Comparison of ENCODE assay signal across 35 cellular contexts in the genomic region with DNA sequence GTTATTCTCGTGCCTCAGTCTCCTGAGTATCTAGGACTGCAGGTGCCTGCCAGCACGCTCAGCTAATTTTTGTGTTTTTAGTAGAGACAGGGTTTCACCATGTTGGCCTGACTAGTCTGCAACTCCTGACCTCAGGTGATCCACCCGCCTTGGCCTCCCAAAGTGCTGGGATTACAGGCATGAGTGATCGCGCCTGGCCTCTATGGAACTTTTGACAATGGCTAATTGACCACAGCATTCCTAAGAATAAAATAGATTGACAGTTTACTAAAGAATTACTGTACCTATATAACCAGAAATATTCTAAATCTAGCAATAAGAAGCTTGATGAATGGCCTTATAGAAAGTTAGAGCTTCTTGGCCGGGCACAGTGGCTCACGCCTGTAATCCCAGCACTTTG. TPM values are rescaled to one million over a fixed set of nuclear protein-coding genes. Genes with fewer than 3 reads are reported as not detected.
"Had no signal": no experiment of that assay in that cellular context is flagged by ENCODE, and none has a peak within 500 bp of the region (broad histone marks: within the 10 kb centered on the region; RNA-seq: fewer than 3 reads in every experiment).

No MANE protein-coding gene starts in this region.

- H3K27me3 Mint-ChIP-seq: naive B cell; stimulated activated memory B cell treated with anti-CD40 and anti-IgM and Interleukin-4, amounts not matched to agents 10 μg/mL and 1 μg/mL and 100 μg/mL, for 72 hours; stimulated activated naive CD8-positive, alpha-beta T cell treated with anti-CD3 and anti-CD28 coated beads, Interleukin-15, amount 100 ng/mL, for 72 hours had no signal

- H3K27ac Mint-ChIP-seq: naive B cell; natural killer cell; nephron progenitor cell; neural progenitor cell; stimulated activated memory B cell treated with anti-CD40 and anti-IgM and Interleukin-4, amounts not matched to agents 10 μg/mL and 1 μg/mL and 100 μg/mL, for 72 hours; type B pancreatic cell had no signal

- H3K9ac ChIP-seq: neural progenitor cell, parathyroid adenoma had no signal

- H2AFZ ChIP-seq: neural progenitor cell, parathyroid adenoma had no signal

- H3K79me2 ChIP-seq: parathyroid adenoma had no signal

- H3K27ac ChIP-seq: left lung, lower lobe of right lung, neural progenitor cell, neutrophil, parathyroid adenoma, psoas muscle, right atrium auricular region, right lobe of liver, tibial nerve, vagina had no signal

- H3K4me2 ChIP-seq: neural progenitor cell, smooth muscle cell had no signal

- ATAC-seq: left colon; left lung; lower lobe of right lung; natural killer cell; psoas muscle; right lobe of liver; stimulated activated memory B cell treated with anti-CD40 and anti-IgM and Interleukin-4, amounts not matched to agents 10 μg/mL and 1 μg/mL and 100 μg/mL, for 72 hours; stimulated activated naive CD8-positive, alpha-beta T cell treated with anti-CD3 and anti-CD28 coated beads, Interleukin-15, amount 100 ng/mL, for 72 hours had no signal

- H3K4me1 Mint-ChIP-seq: naive B cell; natural killer cell; nephron progenitor cell; neural progenitor cell; stimulated activated memory B cell treated with anti-CD40 and anti-IgM and Interleukin-4, amounts not matched to agents 10 μg/mL and 1 μg/mL and 100 μg/mL, for 72 hours; stimulated activated naive CD8-positive, alpha-beta T cell treated with anti-CD3 and anti-CD28 coated beads, Interleukin-15, amount 100 ng/mL, for 72 hours had no signal

- H3K27me3 ChIP-seq: left lung, neural progenitor cell, neutrophil, right atrium auricular region, right lobe of liver, tibial nerve, vagina had no signal

- DNase-seq: hippocampal formation; kidney glomerular epithelial cell; left colon; left lung; lower lobe of right lung; mammary epithelial cell; mesenchymal stem cell; naive B cell; natural killer cell; nephron progenitor cell; occipital lobe; psoas muscle; right lobe of liver; stimulated activated CD4-positive, alpha-beta T cell treated with anti-CD3 and anti-CD28 coated beads, Interleukin-1b, Interleukin-23, amount 100 ng/mL, for 48 hours; stimulated activated CD4-positive, alpha-beta T cell treated with anti-CD3 and anti-CD28 coated beads, Interleukin-2, amount 100 ng/mL, for 48 hours; stimulated activated CD4-positive, alpha-beta T cell treated with anti-CD3 and anti-CD28 coated beads, Interleukin-4, amount 100 ng/mL, for 4 hours; stimulated activated CD8-positive, alpha-beta memory T cell treated with anti-CD3 and anti-CD28 coated beads, Interleukin-4, amount 100 ng/mL, for 48 hours; stimulated activated naive CD4-positive, alpha-beta T cell treated with Interleukin-2 at 50 U/mL for 16 hours; stimulated activated naive CD8-positive, alpha-beta T cell treated with anti-CD3 and anti-CD28 coated beads, Interleukin-15, amount 100 ng/mL, for 72 hours; substantia nigra had no signal

- H3K9me3 Mint-ChIP-seq: nephron progenitor cell; neural progenitor cell; stimulated activated memory B cell treated with anti-CD40 and anti-IgM and Interleukin-4, amounts not matched to agents 10 μg/mL and 1 μg/mL and 100 μg/mL, for 72 hours; stimulated activated naive CD8-positive, alpha-beta T cell treated with anti-CD3 and anti-CD28 coated beads, Interleukin-15, amount 100 ng/mL, for 72 hours had no signal

- H3K4me3 Mint-ChIP-seq: naive B cell; natural killer cell; nephron progenitor cell; neural progenitor cell; stimulated activated memory B cell treated with anti-CD40 and anti-IgM and Interleukin-4, amounts not matched to agents 10 μg/mL and 1 μg/mL and 100 μg/mL, for 72 hours; stimulated activated naive CD8-positive, alpha-beta T cell treated with anti-CD3 and anti-CD28 coated beads, Interleukin-15, amount 100 ng/mL, for 72 hours; type B pancreatic cell had no signal

- H3K36me3 Mint-ChIP-seq: naive B cell; natural killer cell; neural progenitor cell; stimulated activated memory B cell treated with anti-CD40 and anti-IgM and Interleukin-4, amounts not matched to agents 10 μg/mL and 1 μg/mL and 100 μg/mL, for 72 hours; type B pancreatic cell had no signal

- H3K4me1 ChIP-seq: left lung, lower lobe of right lung, neural progenitor cell, parathyroid adenoma, psoas muscle, right atrium auricular region, right lobe of liver, vagina had no signal

- H3K9me3 ChIP-seq: left lung, lower lobe of right lung, neutrophil, psoas muscle, right atrium auricular region, right lobe of liver, tibial nerve, vagina had no signal

RNA-seq across cellular contexts. Expression of gene TRIM42, which starts 51.0 kb away (rescaled TPM):
- total RNA-seq: left colon, left lung, liver, lower lobe of right lung, mammary epithelial cell, natural killer cell, occipital lobe, osteocyte, posterior vena cava, psoas muscle, right atrium auricular region, right lobe of liver, skeletal muscle tissue, smooth muscle cell, temporal lobe, tibial nerve, ureter, vagina had no signal
